ENCODE assay signal across 29 cellular contexts in the genomic region with DNA sequence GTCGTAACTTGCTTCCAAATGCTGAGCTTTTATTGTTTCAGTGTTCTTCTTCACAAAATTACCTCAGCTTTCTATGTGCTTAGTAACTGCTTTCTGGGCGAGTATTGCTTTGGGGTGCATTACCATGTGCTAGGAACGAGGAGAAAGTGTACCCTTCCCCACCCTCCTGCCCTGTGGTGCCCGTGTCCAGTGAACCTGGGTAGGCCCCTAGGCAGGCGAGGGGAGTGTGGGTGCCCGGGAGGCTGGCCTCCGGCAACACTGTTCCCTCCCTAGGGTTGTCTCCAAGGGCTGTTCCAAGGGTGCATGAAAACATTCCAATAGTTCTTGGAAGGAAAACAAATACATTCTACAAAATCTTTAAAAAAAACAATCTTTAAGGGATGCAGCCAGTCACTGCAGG.
"Had no signal": no experiment of that assay in that cellular context is flagged by ENCODE, and none has a peak within 500 bp of the region (broad histone marks: within the 10 kb centered on the region; RNA-seq: fewer than 3 reads in every experiment).

No MANE protein-coding gene starts in this region.

- H3K9me3 ChIP-seq: left lung, lower lobe of right lung, neutrophil, ovary, right lobe of liver, upper lobe of left lung, vagina had no signal

- H3K9ac ChIP-seq: neural progenitor cell had no signal

- H3K36me3 Mint-ChIP-seq: mesothelial cell of epicardium; naive B cell; natural killer cell; neural progenitor cell; stimulated activated memory B cell treated with anti-CD40 and anti-IgM and Interleukin-4, amounts not matched to agents 10 μg/mL and 1 μg/mL and 100 μg/mL, for 72 hours had no signal

- H3K4me2 ChIP-seq: neural progenitor cell, smooth muscle cell had no signal

- H3K4me1 ChIP-seq: left lung, lower lobe of right lung, right lobe of liver, upper lobe of left lung, vagina had no signal

- H3K27ac ChIP-seq: left lung, lower lobe of right lung, neural progenitor cell, neutrophil, ovary, right atrium auricular region, right lobe of liver, tibial nerve, upper lobe of left lung, vagina had no signal

- H3K27me3 Mint-ChIP-seq: stimulated activated memory B cell treated with anti-CD40 and anti-IgM and Interleukin-4, amounts not matched to agents 10 μg/mL and 1 μg/mL and 100 μg/mL, for 72 hours had no signal

- H3K4me3 ChIP-seq: left lung, lower lobe of right lung, neural progenitor cell, ovary, right atrium auricular region, right lobe of liver, smooth muscle cell, tibial nerve, upper lobe of left lung, vagina had no signal

- H3K36me3 ChIP-seq: left lung, lower lobe of right lung, neural progenitor cell, neutrophil, ovary, right atrium auricular region, right lobe of liver, tibial nerve, upper lobe of left lung, vagina had no signal

- H3K4me1 Mint-ChIP-seq: mesothelial cell of epicardium; natural killer cell; stimulated activated memory B cell treated with anti-CD40 and anti-IgM and Interleukin-4, amounts not matched to agents 10 μg/mL and 1 μg/mL and 100 μg/mL, for 72 hours; stimulated activated naive CD8-positive, alpha-beta T cell treated with anti-CD3 and anti-CD28 coated beads, Interleukin-15, amount 100 ng/mL, for 72 hours had no signal

- H3K9me3 Mint-ChIP-seq: natural killer cell; stimulated activated memory B cell treated with anti-CD40 and anti-IgM and Interleukin-4, amounts not matched to agents 10 μg/mL and 1 μg/mL and 100 μg/mL, for 72 hours had no signal

- ATAC-seq: left colon; left lung; lower lobe of right lung; natural killer cell; right lobe of liver; stimulated activated memory B cell treated with anti-CD40 and anti-IgM and Interleukin-4, amounts not matched to agents 10 μg/mL and 1 μg/mL and 100 μg/mL, for 72 hours; stimulated activated naive CD8-positive, alpha-beta T cell treated with anti-CD3 and anti-CD28 coated beads, Interleukin-15, amount 100 ng/mL, for 72 hours had no signal

- H3K27ac Mint-ChIP-seq: mesothelial cell of epicardium; naive B cell; natural killer cell; nephron progenitor cell; neural progenitor cell; stimulated activated memory B cell treated with anti-CD40 and anti-IgM and Interleukin-4, amounts not matched to agents 10 μg/mL and 1 μg/mL and 100 μg/mL, for 72 hours; stimulated activated naive CD8-positive, alpha-beta T cell treated with anti-CD3 and anti-CD28 coated beads, Interleukin-15, amount 100 ng/mL, for 72 hours had no signal

- H2AFZ ChIP-seq: neural progenitor cell had no signal

- DNase-seq: hippocampal formation; kidney; left colon; lower lobe of right lung; mammary epithelial cell; mesenchymal stem cell; naive B cell; natural killer cell; nephron progenitor cell; occipital lobe; ovary; stimulated activated CD4-positive, alpha-beta T cell treated with anti-CD3 and anti-CD28 coated beads, Interleukin-1b, Interleukin-23, amount 100 ng/mL, for 48 hours; stimulated activated CD4-positive, alpha-beta T cell treated with anti-CD3 and anti-CD28 coated beads, Interleukin-2, amount 100 ng/mL, for 48 hours; stimulated activated CD4-positive, alpha-beta T cell treated with anti-CD3 and anti-CD28 coated beads, Interleukin-4, amount 100 ng/mL, for 4 hours; stimulated activated CD8-positive, alpha-beta memory T cell treated with anti-CD3 and anti-CD28 coated beads, Interleukin-4, amount 100 ng/mL, for 48 hours; stimulated activated naive CD4-positive, alpha-beta T cell treated with Interleukin-2 at 50 U/mL for 16 hours; stimulated activated naive CD8-positive, alpha-beta T cell treated with anti-CD3 and anti-CD28 coated beads, Interleukin-15, amount 100 ng/mL, for 72 hours; substantia nigra; upper lobe of left lung had no signal

- FAIRE-seq: kidney had no signal

- H3K27me3 ChIP-seq: ovary, right atrium auricular region, right lobe of liver, upper lobe of left lung, vagina had no signal

- H3K4me3 Mint-ChIP-seq: mesothelial cell of epicardium; naive B cell; natural killer cell; nephron progenitor cell; neural progenitor cell; stimulated activated memory B cell treated with anti-CD40 and anti-IgM and Interleukin-4, amounts not matched to agents 10 μg/mL and 1 μg/mL and 100 μg/mL, for 72 hours; stimulated activated naive CD8-positive, alpha-beta T cell treated with anti-CD3 and anti-CD28 coated beads, Interleukin-15, amount 100 ng/mL, for 72 hours had no signal
